ENCODE assay signal across 1 cellular context in the genomic region with DNA sequence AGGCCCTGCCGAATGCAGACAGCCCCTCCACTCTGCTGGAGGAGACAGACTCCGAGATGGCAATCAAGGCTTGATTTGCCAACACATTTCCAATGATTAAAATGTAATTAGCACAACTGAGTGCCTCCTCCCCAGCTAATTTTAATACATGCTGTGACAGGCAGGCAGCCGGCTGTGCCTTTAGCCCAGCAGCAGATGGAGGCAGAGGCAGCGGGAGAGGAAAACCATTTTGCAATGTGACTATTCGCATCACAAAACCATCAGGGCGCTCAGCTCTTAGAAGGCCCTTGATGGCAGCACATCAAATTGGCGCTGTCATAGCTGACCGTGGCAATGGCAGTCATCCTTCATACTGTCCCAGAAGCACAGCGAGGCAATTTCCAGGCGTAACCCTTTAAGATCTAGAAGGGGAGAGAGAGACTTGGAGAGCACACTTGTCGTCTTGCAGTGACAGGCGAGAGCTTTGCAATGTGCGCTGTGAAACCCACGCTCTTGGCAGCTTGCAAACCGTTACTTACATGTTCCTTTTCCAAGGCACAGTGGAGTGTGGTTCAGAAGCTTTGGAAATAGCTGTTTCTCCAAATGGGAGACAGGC.
TF ChIP-seq lines count a peak whose summit lies in the region.

No MANE protein-coding gene starts in this region.

TF ChIP-seq in H1, 55 proteins besides CTCF, POLR2A, EP300 and RAD21:
- TF ChIP-seq FOSL1 (IDR thresholded peaks at IDR 0.05; ENCODE audit: insufficient read depth, low read depth, low read length) (no peak), CREB1 (IDR thresholded peaks at IDR 0.05) (no peak), NRF1 (IDR thresholded peaks at IDR 0.05; ENCODE audit: low read depth, low read length) (no peak)
